In genomic region chr13:91722267-91722884, GRCh38 we compare ENCODE assay signal across 9 cellular contexts.
DNase-seq lines count a peak whose midpoint lies in the region; ATAC-seq and TF ChIP-seq lines count a peak whose summit lies in the region.
"Had no signal": no experiment of that assay in that cellular context is flagged by ENCODE, and none has a peak within 500 bp of the region (broad histone marks: within the 10 kb centered on the region; RNA-seq: fewer than 3 reads in every experiment).

No MANE protein-coding gene starts in this region.

- H3K27ac Mint-ChIP-seq in brain: no peak overlapping the region
- no peak overlapping the region for H3K27ac Mint-ChIP-seq in activated CD8-positive, alpha-beta memory T cell treated with anti-CD3 and anti-CD28 coated beads, Interleukin-2, amount 10 ng/mL, durations not matched to agents 7 days and 5 days
- H3K27ac Mint-ChIP-seq: memory B cell had no signal

- peak; percentile 80 to 86 for TF ChIP-seq CTCF in brain (conservative IDR thresholded peaks at IDR 0.05)

- CTCF ChIA-PET in activated CD8-positive, alpha-beta memory T cell treated with anti-CD3 and anti-CD28 coated beads, Interleukin-2, amount 10 ng/mL, durations not matched to agents 7 days and 5 days (lab: Charles Lee): interaction anchor here (1.0 kb wide), 1 partner anchor 316 kb away, joined by 3 read pairs; no protein-coding TSS in a partner anchor

- no peak for ATAC-seq in activated CD4-positive, CD25-positive, alpha-beta regulatory T cell treated with anti-CD3 and anti-CD28 coated beads, Interleukin-2, amount 50 U/mL, for 24 hours
- ATAC-seq in activated CD8-positive, alpha-beta memory T cell treated with anti-CD3 and anti-CD28 coated beads, Interleukin-2, amount 10 ng/mL, durations not matched to agents 7 days and 5 days: no peak

- H3K4me1 Mint-ChIP-seq in brain: peaks cover 9% of the 10 kb centered on the region
- H3K4me1 Mint-ChIP-seq in activated CD8-positive, alpha-beta memory T cell treated with anti-CD3 and anti-CD28 coated beads, Interleukin-2, amount 10 ng/mL, durations not matched to agents 7 days and 5 days: no peaks in the 10 kb centered on the region
- H3K4me1 Mint-ChIP-seq: memory B cell had no signal

- no peaks in the 10 kb centered on the region for H3K36me3 Mint-ChIP-seq in brain
- no peaks in the 10 kb centered on the region for H3K36me3 Mint-ChIP-seq in activated CD8-positive, alpha-beta memory T cell treated with anti-CD3 and anti-CD28 coated beads, Interleukin-2, amount 10 ng/mL, durations not matched to agents 7 days and 5 days
- H3K36me3 Mint-ChIP-seq: memory B cell had no signal

- H3K9me3 Mint-ChIP-seq in brain: no peaks in the 10 kb centered on the region
- H3K9me3 Mint-ChIP-seq in activated CD8-positive, alpha-beta memory T cell treated with anti-CD3 and anti-CD28 coated beads, Interleukin-2, amount 10 ng/mL, durations not matched to agents 7 days and 5 days (ENCODE audit: low read depth): no peaks in the 10 kb centered on the region

- peaks cover 4% of the 10 kb centered on the region for H3K27me3 Mint-ChIP-seq in brain
- H3K27me3 Mint-ChIP-seq in activated CD8-positive, alpha-beta memory T cell treated with anti-CD3 and anti-CD28 coated beads, Interleukin-2, amount 10 ng/mL, durations not matched to agents 7 days and 5 days: no peaks in the 10 kb centered on the region
- H3K27me3 Mint-ChIP-seq: memory B cell had no signal

- peak; percentile 51 for DNase-seq in DMS 273 (lab: John Stamatoyannopoulos, UW; ENCODE audit: unreplicated experiment)
- DNase-seq in DMS 273 treated with DMSO at 0.1 percent for 48 hours (lab: John Stamatoyannopoulos, UW): no peak
- peak; percentile 50 for DNase-seq in NCI-H1694 treated with DMSO at 0.1 percent for 48 hours (lab: John Stamatoyannopoulos, UW)
- DNase-seq in lung microvascular endothelial cell (ENCODE audit: low read depth in 2 of 2): peak; percentile 13 to 17
- no peak for DNase-seq in activated CD8-positive, alpha-beta memory T cell treated with anti-CD3 and anti-CD28 coated beads, Interleukin-2, amount 10 ng/mL, durations not matched to agents 7 days and 5 days
- DNase-seq in activated naive CD4-positive, alpha-beta T cell treated with Interleukin-2 at 50 U/mL for 16 hours: no peak

- no peak overlapping the region for H3K4me3 Mint-ChIP-seq in brain
- no peak overlapping the region for H3K4me3 Mint-ChIP-seq in activated CD8-positive, alpha-beta memory T cell treated with anti-CD3 and anti-CD28 coated beads, Interleukin-2, amount 10 ng/mL, durations not matched to agents 7 days and 5 days
- H3K4me3 Mint-ChIP-seq: memory B cell had no signal

Comparison
In these comparisons a context has a peak if more than half of its experiments do, and no peak if none do; other contexts are left out.
1. DNase-seq: peak in DMS 273 (single experiment), NCI-H1694 treated with DMSO at 0.1 percent for 48 hours (single experiment) and lung microvascular endothelial cell (2 of 2); none in DMS 273 treated with DMSO at 0.1 percent for 48 hours (single experiment), activated CD8-positive, alpha-beta memory T cell treated with anti-CD3 and anti-CD28 coated beads, Interleukin-2, amount 10 ng/mL, durations not matched to agents 7 days and 5 days (single experiment) and activated naive CD4-positive, alpha-beta T cell treated with Interleukin-2 at 50 U/mL for 16 hours (single experiment).